26 cellular contexts compared by ENCODE assay signal in genomic region chr9:91930475-91930874, GRCh38. TPM values are rescaled to one million over a fixed set of nuclear protein-coding genes. Genes with fewer than 3 reads are reported as not detected.
DNase-seq lines count a peak whose midpoint lies in the region; ATAC-seq and TF ChIP-seq lines count a peak whose summit lies in the region.
"Had no signal": no experiment of that assay in that cellular context is flagged by ENCODE, and none has a peak within 500 bp of the region (broad histone marks: within the 10 kb centered on the region; RNA-seq: fewer than 3 reads in every experiment).

No MANE protein-coding gene starts in this region.

- peaks cover 8% of the 10 kb centered on the region; the same call in 1 of the 2 replicates for H3K27me3 Mint-ChIP-seq in HFFc6 (ENCODE audit: insufficient read depth)
- H3K27me3 Mint-ChIP-seq: activated naive CD4-positive, alpha-beta T cell treated with anti-CD3 and anti-CD28 coated beads, Interleukin-2, amount 50 U/mL, for 24 hours had no signal

- no peak for ATAC-seq in HG03025 (IDR thresholded peaks at IDR 0.05; ENCODE audit: low FRiP score, unreplicated experiment)
- ATAC-seq: gastrocnemius medialis; stimulated activated naive B cell treated with anti-CD40 and anti-IgM and Interleukin-4, amounts not matched to agents 10 μg/mL and 1 μg/mL and 100 μg/mL, for 72 hours had no signal

- no peak overlapping the region for H3K27ac ChIP-seq in coronary artery
- H3K27ac ChIP-seq: C4-2B, epithelial cell of prostate, gastrocnemius medialis, RWPE1, testis, uterus, VCaP had no signal

- H3K4me1 Mint-ChIP-seq in HFFc6 (ENCODE audit: low read depth): peaks cover 14% of the 10 kb centered on the region
- H3K4me1 Mint-ChIP-seq: activated naive CD4-positive, alpha-beta T cell treated with anti-CD3 and anti-CD28 coated beads, Interleukin-2, amount 50 U/mL, for 24 hours; memory B cell; stimulated activated naive B cell treated with anti-CD40 and anti-IgM and Interleukin-4, amounts not matched to agents 10 μg/mL and 1 μg/mL and 100 μg/mL, for 72 hours had no signal

- H3K36me3 Mint-ChIP-seq in HFFc6 (ENCODE audit: low read depth): peaks cover 27% of the 10 kb centered on the region
- H3K36me3 Mint-ChIP-seq: activated naive CD4-positive, alpha-beta T cell treated with anti-CD3 and anti-CD28 coated beads, Interleukin-2, amount 50 U/mL, for 24 hours had no signal

- DNase-seq in A172 (ENCODE audit: low spot score) (peak; percentile 28), HFFc6 (peak; percentile 0), astrocyte of the spinal cord (ENCODE audit: low read depth, low spot score) (peak; percentile 57), fibroblast of gingiva (ENCODE audit: low read depth) (peak; percentile 34), NCI-H2171 (lab: John Stamatoyannopoulos, UW) (no peak), coronary artery (ENCODE audit: low spot score) (no peak), NK-92 (lab: John Stamatoyannopoulos, UW; ENCODE audit: unreplicated experiment) (no peak)
- DNase-seq: activated CD4-positive, alpha-beta T cell treated with anti-CD3 and anti-CD28 coated beads, Interleukin-2, amount 50 U/mL, for 1 hour; gastrocnemius medialis; NCI-H1105 treated with DMSO at 0.1 percent for 48 hours; NCI-H2081; NCI-H510A; occipital lobe; SK-N-SH; stimulated activated naive B cell treated with anti-CD40 and anti-IgM and Interleukin-4, amounts not matched to agents 10 μg/mL and 1 μg/mL and 100 μg/mL, for 72 hours; testis; uterus had no signal

- in situ Hi-C loops in astrocyte of the spinal cord (cut with HindIII; ENCODE audit: low sequenced_read_pairs): no loop called here

- H3K4me3 ChIP-seq in astrocyte of the spinal cord (ENCODE audit: low read depth, low read length) (no peak overlapping the region), coronary artery (no peak overlapping the region)
- H3K4me3 ChIP-seq: gastrocnemius medialis, smooth muscle cell, testis, uterus had no signal

- H3K27ac Mint-ChIP-seq in HFFc6: no peak overlapping the region
- H3K27ac Mint-ChIP-seq: activated naive CD4-positive, alpha-beta T cell treated with anti-CD3 and anti-CD28 coated beads, Interleukin-2, amount 50 U/mL, for 24 hours; memory B cell; stimulated activated naive B cell treated with anti-CD40 and anti-IgM and Interleukin-4, amounts not matched to agents 10 μg/mL and 1 μg/mL and 100 μg/mL, for 72 hours had no signal

- H3K4me3 Mint-ChIP-seq in HFFc6: no peak overlapping the region
- H3K4me3 Mint-ChIP-seq: activated naive CD4-positive, alpha-beta T cell treated with anti-CD3 and anti-CD28 coated beads, Interleukin-2, amount 50 U/mL, for 24 hours; memory B cell; stimulated activated naive B cell treated with anti-CD40 and anti-IgM and Interleukin-4, amounts not matched to agents 10 μg/mL and 1 μg/mL and 100 μg/mL, for 72 hours had no signal

- H3K9me3 Mint-ChIP-seq in HFFc6: peaks cover 45% of the 10 kb centered on the region

- no peak for TF ChIP-seq CTCF in HFFc6 (IDR thresholded peaks at IDR 0.05)
- TF ChIP-seq CTCF in astrocyte of the spinal cord (IDR thresholded peaks at IDR 0.05; ENCODE audit: low read depth, low read length): no peak
- TF ChIP-seq CTCF in coronary artery (IDR thresholded peaks at IDR 0.05): no peak

RNA-seq across cellular contexts. Expression of gene ROR2, which starts 19.6 kb away (rescaled TPM):
- 0.36 TPM in 1 of 2 replicates, not detected in the other for total RNA-seq in A172 (2014; rRNA removed; shearing (Covaris generic))
- total RNA-seq in HFFc6 (2021; fragmentation: NEBNext Ultra II Directional; extraction: Animal tissue kit (Norgen Biotek cat#: 25700)): under 1 TPM in 1 of 6 experiments, not detected in 5; 0.09 TPM
- total RNA-seq: LHCN-M2 had no signal

Comparison
In these comparisons a context has a peak if more than half of its experiments do, and no peak if none do; other contexts are left out.
1. DNase-seq: peak in A172 (single experiment), HFFc6 (single experiment), astrocyte of the spinal cord (single experiment) and fibroblast of gingiva (single experiment); none in NCI-H2171 (single experiment), coronary artery (single experiment) and NK-92 (single experiment).